In the genomic region with DNA sequence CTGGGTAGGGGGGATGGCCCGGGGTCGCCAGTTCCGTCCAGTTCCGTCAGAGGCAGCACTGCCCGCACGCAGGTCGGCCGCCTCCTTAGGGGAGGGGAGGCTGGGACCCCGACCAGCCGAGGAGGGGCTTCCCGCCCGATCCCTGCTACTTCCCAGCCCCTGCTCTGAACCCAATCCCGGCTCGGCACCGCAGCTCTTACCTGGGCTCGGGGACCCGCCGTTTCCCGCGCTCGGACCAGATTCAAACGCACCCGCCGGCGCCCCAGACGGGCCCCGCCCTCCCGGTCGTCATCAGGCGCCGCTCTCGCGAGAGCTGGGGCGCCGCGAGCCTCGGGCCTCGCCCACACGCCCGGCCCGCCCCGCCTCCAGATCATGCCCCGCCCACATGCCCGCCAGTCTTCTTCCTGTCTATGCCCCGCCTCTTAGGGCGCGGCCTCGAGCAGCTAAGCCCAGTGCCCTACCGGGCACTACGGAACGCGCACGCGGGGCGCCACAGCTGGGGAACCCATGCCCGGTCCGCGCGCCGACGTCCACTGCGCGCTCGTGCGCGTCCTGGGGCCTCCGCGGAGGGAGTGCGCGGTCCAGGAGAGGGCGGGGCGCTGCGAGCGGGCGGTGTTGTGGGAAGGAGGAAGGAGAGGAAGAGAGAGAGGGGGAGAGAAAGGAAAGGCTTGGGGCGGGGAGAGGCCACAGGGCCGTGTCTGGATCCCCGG, we compare ENCODE assay signal across 8 cellular contexts.
A peak's percentile ranks its signal among the peaks of the same experiment; 100 is the strongest.
DNase-seq lines count a peak whose midpoint lies in the region; ATAC-seq and TF ChIP-seq lines count a peak whose summit lies in the region.

A gene with protein sequence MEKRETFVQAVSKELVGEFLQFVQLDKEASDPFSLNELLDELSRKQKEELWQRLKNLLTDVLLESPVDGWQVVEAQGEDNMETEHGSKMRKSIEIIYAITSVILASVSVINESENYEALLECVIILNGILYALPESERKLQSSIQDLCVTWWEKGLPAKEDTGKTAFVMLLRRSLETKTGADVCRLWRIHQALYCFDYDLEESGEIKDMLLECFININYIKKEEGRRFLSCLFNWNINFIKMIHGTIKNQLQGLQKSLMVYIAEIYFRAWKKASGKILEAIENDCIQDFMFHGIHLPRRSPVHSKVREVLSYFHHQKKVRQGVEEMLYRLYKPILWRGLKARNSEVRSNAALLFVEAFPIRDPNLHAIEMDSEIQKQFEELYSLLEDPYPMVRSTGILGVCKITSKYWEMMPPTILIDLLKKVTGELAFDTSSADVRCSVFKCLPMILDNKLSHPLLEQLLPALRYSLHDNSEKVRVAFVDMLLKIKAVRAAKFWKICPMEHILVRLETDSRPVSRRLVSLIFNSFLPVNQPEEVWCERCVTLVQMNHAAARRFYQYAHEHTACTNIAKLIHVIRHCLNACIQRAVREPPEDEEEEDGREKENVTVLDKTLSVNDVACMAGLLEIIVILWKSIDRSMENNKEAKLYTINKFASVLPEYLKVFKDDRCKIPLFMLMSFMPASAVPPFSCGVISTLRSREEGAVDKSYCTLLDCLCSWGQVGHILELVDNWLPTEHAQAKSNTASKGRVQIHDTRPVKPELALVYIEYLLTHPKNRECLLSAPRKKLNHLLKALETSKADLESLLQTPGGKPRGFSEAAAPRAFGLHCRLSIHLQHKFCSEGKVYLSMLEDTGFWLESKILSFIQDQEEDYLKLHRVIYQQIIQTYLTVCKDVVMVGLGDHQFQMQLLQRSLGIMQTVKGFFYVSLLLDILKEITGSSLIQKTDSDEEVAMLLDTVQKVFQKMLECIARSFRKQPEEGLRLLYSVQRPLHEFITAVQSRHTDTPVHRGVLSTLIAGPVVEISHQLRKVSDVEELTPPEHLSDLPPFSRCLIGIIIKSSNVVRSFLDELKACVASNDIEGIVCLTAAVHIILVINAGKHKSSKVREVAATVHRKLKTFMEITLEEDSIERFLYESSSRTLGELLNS (minus strand): TSS at position 281 of the 710 bp plus-strand sequence. CDS start 2,905 bp downstream, outside the sequence.

- peak within 1 kb of the TSS; percentile 97 for H3K4me3 ChIP-seq in AG09309 (ENCODE audit: control insufficient read depth, low read depth, low read length)

- peak; percentile 99 for ATAC-seq in HG03196 (IDR thresholded peaks at IDR 0.05; ENCODE audit: unreplicated experiment)

- in situ Hi-C loops in GM18951 (cut with MboI; ENCODE audit: low sequenced_read_pairs, unreplicated experiment): no loop called here

- peak; percentile 91 for DNase-seq in AG09309 (ENCODE audit: low read depth)
- DNase-seq in NCI-H345 (lab: John Stamatoyannopoulos, UW): peak; percentile 98
- peak; percentile 94 to 98 (median 96) for DNase-seq in activated CD4-positive, CD25-positive, alpha-beta regulatory T cell (lab: John Stamatoyannopoulos, UW)
- DNase-seq in central memory CD4-positive, alpha-beta T cell: peak; percentile 95
- DNase-seq in iris pigment epithelial cell (ENCODE audit: low read depth): peak; percentile 97
- DNase-seq in stimulated activated CD4-positive, alpha-beta T cell treated with anti-CD3 and anti-CD28 coated beads, Interleukin-12 subunit alpha, Interleukin-12 subunit beta, amount 100 ng/mL, for 4 hours: peak; percentile 98

- TF ChIP-seq POLR2A in GM18951 (IDR thresholded peaks at IDR 0.05; ENCODE audit: extremely low read depth, insufficient read depth, insufficient read length): peak; percentile 89

- TF ChIP-seq CTCF in AG09309 (IDR thresholded peaks at IDR 0.05; ENCODE audit: control insufficient read depth, insufficient read depth, low read depth, low read length, missing control alignments): no peak

Comparison
In these comparisons a context has a peak if more than half of its experiments do, and no peak if none do; other contexts are left out.
1. Peak in every context shown above with its lines: DNase-seq, ATAC-seq and H3K4me3 ChIP-seq.